9 cellular contexts compared by ENCODE assay signal in the genomic region with DNA sequence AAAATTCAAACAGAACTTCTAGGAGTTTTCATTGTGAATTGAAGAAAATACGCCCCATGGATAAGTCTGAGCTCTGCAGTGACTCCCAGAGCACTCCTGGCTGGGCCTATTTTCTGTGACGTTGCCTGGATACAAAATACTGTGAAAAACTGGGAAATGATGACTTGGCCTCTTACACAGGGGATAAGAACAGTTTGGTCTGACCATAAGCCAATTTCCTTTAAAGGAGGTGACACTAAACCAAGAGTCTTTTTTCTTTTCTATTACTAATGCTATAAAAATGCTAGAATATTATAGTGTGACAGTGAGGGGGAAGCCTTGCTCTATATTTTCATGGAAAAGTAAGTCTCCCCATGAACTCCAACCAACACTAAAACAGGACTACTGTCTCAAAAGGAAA. TPM values are rescaled to one million over a fixed set of nuclear protein-coding genes. Genes with fewer than 3 reads are reported as not detected.
A peak's percentile ranks its signal among the peaks of the same experiment; 100 is the strongest.
DNase-seq lines count a peak whose midpoint lies in the region; ATAC-seq and TF ChIP-seq lines count a peak whose summit lies in the region.
"Had no signal": no experiment of that assay in that cellular context is flagged by ENCODE, and none has a peak within 500 bp of the region (broad histone marks: within the 10 kb centered on the region; RNA-seq: fewer than 3 reads in every experiment).

No MANE protein-coding gene starts in this region.

- peaks cover 43% of the 10 kb centered on the region for H3K79me2 ChIP-seq in PC-9 (ENCODE audit: low read depth)

- H4K20me1 ChIP-seq in PC-9 (ENCODE audit: insufficient read depth), result no peaks in the 10 kb centered on the region

- 24 to 47% methylated on average over 2 of the region's 2 CpGs for WGBS in esophagus, 2 donors

- H3K9me3 ChIP-seq in AG04450 (ENCODE audit: control insufficient read depth, insufficient read depth, low read length) (no peaks in the 10 kb centered on the region), PC-9 (ENCODE audit: insufficient read depth, low read depth) (no peaks in the 10 kb centered on the region), esophagus (ENCODE audit: control insufficient read depth in 2 of 2, insufficient read depth in 1 of 2, low read depth in 1 of 2, low read length in 1 of 2) (no peaks in the 10 kb centered on the region)
- H3K9me3 ChIP-seq in naive thymus-derived CD4-positive, alpha-beta T cell (ENCODE audit: control insufficient read depth in 2 of 3, low read length in 3 of 3), result no peaks in the 10 kb centered on the region

- peaks cover 68% of the 10 kb centered on the region for H3K4me1 ChIP-seq in PC-9 (replicated peaks; ENCODE audit: insufficient read depth)
- peaks cover 3 to 20% of the 10 kb centered on the region in 2 donors for H3K4me1 ChIP-seq in esophagus (ENCODE audit: control insufficient read depth in 2 of 2, insufficient read depth in 2 of 2, low read length in 1 of 2)
- no peaks in the 10 kb centered on the region for H3K4me1 ChIP-seq in naive thymus-derived CD4-positive, alpha-beta T cell (ENCODE audit: control insufficient read depth in 2 of 2, insufficient read depth in 2 of 2, low read length in 2 of 2)

- peak overlapping the region; percentile 83 for H3K4me2 ChIP-seq in PC-9

- CTCF ChIA-PET in AG04450 (lab: Charles Lee), result interaction anchor here (1.3 to 3.4 kb wide), 3 partner anchors 34 to 60 kb away, joined by 5 to 15 read pairs (median 8); a partner anchor contains a TSS
- CTCF ChIA-PET in PC-9 (lab: Charles Lee), result interaction anchor here (0.5 to 1.0 kb wide), 2 partner anchors 15 to 34 kb away, joined by 3 to 4 read pairs; no protein-coding TSS in a partner anchor
- CTCF ChIA-PET in naive thymus-derived CD4-positive, alpha-beta T cell (lab: Charles Lee), result interaction anchor here (0.7 to 1.3 kb wide), 2 partner anchors 60 to 1721 kb away, joined by 3 to 4 read pairs; no protein-coding TSS in a partner anchor
- CTCF ChIA-PET in activated CD8-positive, alpha-beta T cell treated with anti-CD3 and anti-CD28 coated beads, Interleukin-2, amount 10 ng/mL, durations not matched to agents 7 days and 5 days (lab: Charles Lee), result no interaction called here

- H3K36me3 ChIP-seq in PC-9 (ENCODE audit: low read depth) (no peaks in the 10 kb centered on the region), esophagus (ENCODE audit: control insufficient read depth in 2 of 2, insufficient read depth in 2 of 2, low read length in 1 of 2) (no peaks in the 10 kb centered on the region)
- no peaks in the 10 kb centered on the region for H3K36me3 ChIP-seq in naive thymus-derived CD4-positive, alpha-beta T cell (ENCODE audit: control insufficient read depth in 2 of 3, insufficient read depth in 3 of 3, low read length in 3 of 3)

- no peak overlapping the region for H3K27ac Mint-ChIP-seq in naive thymus-derived CD4-positive, alpha-beta T cell
- no peak overlapping the region for H3K27ac Mint-ChIP-seq in activated CD8-positive, alpha-beta T cell treated with anti-CD3 and anti-CD28 coated beads, Interleukin-2, amount 10 ng/mL, durations not matched to agents 7 days and 5 days

- H3K27me3 ChIP-seq in AG04450 (ENCODE audit: control insufficient read depth, insufficient read depth, low read length) (no peaks in the 10 kb centered on the region), PC-9 (ENCODE audit: insufficient read depth, low read depth) (no peaks in the 10 kb centered on the region), esophagus (ENCODE audit: control insufficient read depth in 1 of 2, insufficient read depth in 2 of 2, low read length in 2 of 2) (no peaks in the 10 kb centered on the region)
- H3K27me3 ChIP-seq in naive thymus-derived CD4-positive, alpha-beta T cell (ENCODE audit: control insufficient read depth in 2 of 2, insufficient read depth in 2 of 2, low read length in 2 of 2), result no peaks in the 10 kb centered on the region

- intact Hi-C loops in PC-9 (cut with micrococcal nuclease; ENCODE audit: unreplicated experiment), result loop anchor here (2.0 kb wide), 1 partner anchor 22 kb away; no protein-coding TSS in a partner anchor
- intact Hi-C loops in naive thymus-derived CD4-positive, alpha-beta T cell (cut with micrococcal nuclease), result no loop called here

- peak overlapping the region; percentile 100 for H3K27ac ChIP-seq in AG04450 (ENCODE audit: low read depth, low read length)
- H3K27ac ChIP-seq in PC-9, result peak overlapping the region; percentile 99
- H3K27ac ChIP-seq in esophagus (ENCODE audit: low read depth in 2 of 2, low read length in 1 of 2), result peak overlapping the region; percentile 88 to 96
- H3K27ac ChIP-seq in naive thymus-derived CD4-positive, alpha-beta T cell (ENCODE audit: low read depth, low read length), result no peak overlapping the region

- H3K36me3 Mint-ChIP-seq in naive thymus-derived CD4-positive, alpha-beta T cell, result no peaks in the 10 kb centered on the region
- H3K36me3 Mint-ChIP-seq in activated CD8-positive, alpha-beta T cell treated with anti-CD3 and anti-CD28 coated beads, Interleukin-2, amount 10 ng/mL, durations not matched to agents 7 days and 5 days (ENCODE audit: low read depth), result no peaks in the 10 kb centered on the region

- H3F3A ChIP-seq in PC-9 (ENCODE audit: insufficient read depth, low read depth), result peaks cover 54% of the 10 kb centered on the region

- no peak overlapping the region for H3K4me3 Mint-ChIP-seq in naive thymus-derived CD4-positive, alpha-beta T cell
- H3K4me3 Mint-ChIP-seq in activated CD8-positive, alpha-beta T cell treated with anti-CD3 and anti-CD28 coated beads, Interleukin-2, amount 10 ng/mL, durations not matched to agents 7 days and 5 days, result no peak overlapping the region

- ATAC-seq in naive thymus-derived CD4-positive, alpha-beta T cell, result peak; percentile 4
- no peak for ATAC-seq in GM21390 (IDR thresholded peaks at IDR 0.05; ENCODE audit: unreplicated experiment)
- no peak for ATAC-seq in activated CD8-positive, alpha-beta T cell treated with anti-CD3 and anti-CD28 coated beads, Interleukin-2, amount 10 ng/mL, durations not matched to agents 7 days and 5 days

- no peaks in the 10 kb centered on the region for H3K9me2 ChIP-seq in PC-9 (ENCODE audit: insufficient read depth)

- H2AFZ ChIP-seq in PC-9, result no peak overlapping the region

- peak overlapping the region; percentile 23 for H3K4me3 ChIP-seq in AG04450 (ENCODE audit: low read depth, low read length)
- peak overlapping the region; percentile 37; the same call in 1 of the 2 replicates for H3K4me3 ChIP-seq in PC-9
- H3K4me3 ChIP-seq in esophagus (ENCODE audit: low read depth in 1 of 2, low read length in 2 of 2), result no peak overlapping the region
- no peak overlapping the region for H3K4me3 ChIP-seq in naive thymus-derived CD4-positive, alpha-beta T cell (ENCODE audit: low read length)

- peaks cover 0 to 6% (median 0%) of the 10 kb centered on the region in 7 donors for H3K4me1 Mint-ChIP-seq in naive thymus-derived CD4-positive, alpha-beta T cell
- no peaks in the 10 kb centered on the region for H3K4me1 Mint-ChIP-seq in activated CD8-positive, alpha-beta T cell treated with anti-CD3 and anti-CD28 coated beads, Interleukin-2, amount 10 ng/mL, durations not matched to agents 7 days and 5 days (ENCODE audit: low read depth)

- POLR2A ChIA-PET in AG04450 (lab: Yijun Ruan, JAX) (interaction anchor here (0.6 to 2.8 kb wide), 14 partner anchors 10 to 60 kb away, joined by 3 to 30 read pairs (median 10); a partner anchor contains a TSS), PC-9 (lab: Charles Lee; ENCODE audit: unreplicated experiment) (interaction anchor here (0.5 to 1.4 kb wide), 5 partner anchors 22 to 117 kb away, joined by 3 to 30 read pairs (median 6); a partner anchor contains a TSS)
- POLR2A ChIA-PET in naive thymus-derived CD4-positive, alpha-beta T cell (lab: Charles Lee), result no interaction called here
- POLR2A ChIA-PET in activated CD8-positive, alpha-beta T cell treated with anti-CD3 and anti-CD28 coated beads, Interleukin-2, amount 10 ng/mL, durations not matched to agents 7 days and 5 days (lab: Charles Lee), result no interaction called here

- TSS peak; percentile 91 for BruUV-seq in PC-9 (replicated peaks; lab: Mats Ljungman, UMichigan)

- H3K27me3 Mint-ChIP-seq in naive thymus-derived CD4-positive, alpha-beta T cell, result no peaks in the 10 kb centered on the region
- H3K27me3 Mint-ChIP-seq in activated CD8-positive, alpha-beta T cell treated with anti-CD3 and anti-CD28 coated beads, Interleukin-2, amount 10 ng/mL, durations not matched to agents 7 days and 5 days (ENCODE audit: low read depth), result no peaks in the 10 kb centered on the region

- H3K9me3 Mint-ChIP-seq in naive thymus-derived CD4-positive, alpha-beta T cell, result no peaks in the 10 kb centered on the region
- H3K9me3 Mint-ChIP-seq in activated CD8-positive, alpha-beta T cell treated with anti-CD3 and anti-CD28 coated beads, Interleukin-2, amount 10 ng/mL, durations not matched to agents 7 days and 5 days (ENCODE audit: insufficient read depth), result no peaks in the 10 kb centered on the region

- DNase-seq in AG04450 (ENCODE audit: low read depth, low spot score) (peak; percentile 84), PC-9 (peak in 1 of 2 experiments; percentile 75), GF-D8 (lab: John Stamatoyannopoulos, UW) (no peak), NCI-H2196 (lab: John Stamatoyannopoulos, UW; ENCODE audit: unreplicated experiment) (no peak)
- DNase-seq in naive thymus-derived CD4-positive, alpha-beta T cell, result no peak
- DNase-seq in activated CD8-positive, alpha-beta T cell treated with anti-CD3 and anti-CD28 coated beads, Interleukin-2, amount 10 ng/mL, durations not matched to agents 7 days and 5 days, result no peak
- DNase-seq: NCI-H187 had no signal

- TF ChIP-seq CTCF in AG04450 (IDR thresholded peaks at IDR 0.05; ENCODE audit: low read depth, low read length) (no peak), PC-9 (conservative IDR thresholded peaks at IDR 0.05) (no peak)

RNA-seq across cellular contexts. Expression of a gene that starts 45.6 kb away (rescaled TPM):
- polyA plus RNA-seq in AG04450 (2011; rRNA removed) (254 and 275 TPM in 2 replicates), esophagus (10 to 100 TPM; 30.2 to 32.1 TPM)
- polyA minus RNA-seq in AG04450 (2011; rRNA and poly(A)+ RNA removed), result 297 and 309 TPM in 2 replicates
- 255 and 274 TPM in 2 replicates for total RNA-seq in PC-9 (2021)
- total RNA-seq in naive thymus-derived CD4-positive, alpha-beta T cell, result 10 to 100 TPM in 1 of 5 experiments, 1 to 10 TPM in 3, under 1 TPM in 1; 0.57 to 31.2 (median 1.5) TPM
- polyA plus RNA-seq in naive thymus-derived CD4-positive, alpha-beta T cell, result not detected
- total RNA-seq in activated CD8-positive, alpha-beta T cell treated with anti-CD3 and anti-CD28 coated beads, Interleukin-2, amount 10 ng/mL, durations not matched to agents 7 days and 5 days, result under 1 TPM; 0.37 to 0.39 TPM

RNA-seq across cellular contexts. Expression of a gene that starts 59.8 kb away (rescaled TPM):
- polyA plus RNA-seq in AG04450 (2011; rRNA removed) (10.0 and 16.3 TPM in 2 replicates), esophagus (10 to 100 TPM in 1 of 2 donors, 1 to 10 TPM in 1; 8.3 to 11.5 TPM)
- 2.4 and 5.7 TPM in 2 replicates for polyA minus RNA-seq in AG04450 (2011; rRNA and poly(A)+ RNA removed)
- total RNA-seq in PC-9 (2021), result 29.6 and 38.9 TPM in 2 replicates
- 10 to 100 TPM in 1 of 5 experiments, under 1 TPM in 1, not detected in 3; 0.54 to 48.6 TPM for total RNA-seq in naive thymus-derived CD4-positive, alpha-beta T cell
- not detected for polyA plus RNA-seq in naive thymus-derived CD4-positive, alpha-beta T cell
- total RNA-seq in activated CD8-positive, alpha-beta T cell treated with anti-CD3 and anti-CD28 coated beads, Interleukin-2, amount 10 ng/mL, durations not matched to agents 7 days and 5 days, result 10 to 100 TPM; 81.1 TPM

Comparison
In these comparisons a context has a peak if more than half of its experiments do, and no peak if none do; other contexts are left out.
1. H3K4me3 ChIP-seq: peak in AG04450 (single experiment) and PC-9 (single experiment); none in esophagus (0 of 2) and naive thymus-derived CD4-positive, alpha-beta T cell (single experiment).
2. POLR2A ChIA-PET loops: an anchor here in AG04450 (0.6 to 2.8 kb wide) and PC-9 (0.5 to 1.4 kb wide); none called in naive thymus-derived CD4-positive, alpha-beta T cell and activated CD8-positive, alpha-beta T cell treated with anti-CD3 and anti-CD28 coated beads, Interleukin-2, amount 10 ng/mL, durations not matched to agents 7 days and 5 days.